In the genomic region with DNA sequence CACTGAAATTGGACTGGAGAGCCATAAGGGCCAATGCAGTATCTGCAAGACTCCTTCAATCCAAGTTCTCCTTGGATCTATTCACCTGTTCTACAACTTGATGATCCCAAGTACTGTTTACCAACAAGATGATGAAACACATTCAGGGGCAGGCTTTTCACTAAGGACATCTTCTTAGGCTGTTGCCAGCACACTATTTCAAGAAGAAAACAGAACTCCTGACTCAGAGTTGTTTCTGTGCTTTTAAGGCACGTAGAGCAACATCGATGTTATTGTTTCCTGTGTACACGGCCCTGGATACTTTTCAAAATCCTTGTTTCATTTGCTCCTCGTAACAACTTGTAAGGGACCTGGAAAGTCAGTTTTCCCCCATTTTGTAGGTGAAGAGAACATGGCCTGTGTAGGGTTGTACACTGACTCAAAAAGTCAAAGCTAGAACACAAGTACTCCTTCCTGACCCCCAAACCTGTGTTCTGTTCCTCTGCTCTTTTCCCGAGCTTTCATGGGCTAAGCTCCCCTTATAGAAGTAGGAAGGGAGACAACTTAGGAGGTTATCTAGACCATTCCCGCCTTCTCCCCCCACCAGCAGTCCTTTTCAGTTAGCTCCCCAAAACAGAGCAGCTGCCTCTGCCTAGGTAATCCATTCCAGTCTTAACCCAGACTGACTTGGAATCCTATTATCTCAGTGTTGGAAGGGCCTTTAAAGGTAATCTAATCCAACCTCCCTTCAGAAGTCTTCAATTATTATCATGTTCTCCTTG, we compare ENCODE assay signal across 8 cellular contexts. TPM values are rescaled to one million over a fixed set of nuclear protein-coding genes. Genes with fewer than 3 reads are reported as not detected.
DNase-seq lines count a peak whose midpoint lies in the region; ATAC-seq, FAIRE-seq and TF ChIP-seq lines count a peak whose summit lies in the region.

No MANE protein-coding gene starts in this region.

- no peak for FAIRE-seq in astrocyte (lab: Jason Lieb, UNC)

- CTCF ChIA-PET in activated naive CD4-positive, alpha-beta T cell treated with anti-CD3 and anti-CD28 coated beads for 36 hours (lab: Charles Lee), result interaction anchor here (0.9 to 2.5 kb wide), 4 partner anchors 8 to 23 kb away, joined by 3 to 17 read pairs (median 4); no protein-coding TSS in a partner anchor

- H4K20me1 ChIP-seq in astrocyte (ENCODE audit: insufficient read depth, low read length), result peaks cover 14% of the 10 kb centered on the region

- peaks cover 52% of the 10 kb centered on the region for H3K79me2 ChIP-seq in astrocyte (ENCODE audit: insufficient read depth, low read length)

- H3K4me1 ChIP-seq in astrocyte (ENCODE audit: insufficient read depth, low read length) (peaks cover 29% of the 10 kb centered on the region), upper lobe of left lung (peaks cover 78 to 82% (median 79%) of the 10 kb centered on the region in 4 donors)

- WGBS in upper lobe of left lung, 2 donors, result 29 to 34% methylated on average over 6 of the region's 6 CpGs

- H3K27me3 Mint-ChIP-seq in activated naive CD4-positive, alpha-beta T cell treated with anti-CD3 and anti-CD28 coated beads for 36 hours (ENCODE audit: low read depth), result no peaks in the 10 kb centered on the region
- no peaks in the 10 kb centered on the region for H3K27me3 Mint-ChIP-seq in astrocyte (ENCODE audit: low read depth, unreplicated experiment)
- H3K27me3 Mint-ChIP-seq in memory B cell, result no peaks in the 10 kb centered on the region

- TF ChIP-seq CTCF in astrocyte (IDR thresholded peaks at IDR 0.05; ENCODE audit: insufficient read depth, low read depth, low read length), result no peak
- no peak for TF ChIP-seq CTCF in upper lobe of left lung (IDR thresholded peaks at IDR 0.05)

- DNase-seq in activated naive CD4-positive, alpha-beta T cell treated with anti-CD3 and anti-CD28 coated beads for 36 hours, result peak; percentile 5
- no peak for DNase-seq in activated naive CD4-positive, alpha-beta T cell (lab: John Stamatoyannopoulos, UW)
- DNase-seq in astrocyte (ENCODE audit: low read depth) (no peak), memory B cell (ENCODE audit: low spot score in 2 of 2) (no peak), upper lobe of left lung (no peak), DMS 273 (lab: John Stamatoyannopoulos, UW; ENCODE audit: unreplicated experiment) (no peak)

- H3K36me3 ChIP-seq in astrocyte (ENCODE audit: insufficient read depth, low read length) (no peaks in the 10 kb centered on the region), upper lobe of left lung (peaks cover 0 to 2% (median 0%) of the 10 kb centered on the region in 4 donors)

- H3K27me3 ChIP-seq in astrocyte (ENCODE audit: insufficient read depth, low read length) (no peaks in the 10 kb centered on the region), upper lobe of left lung (no peaks in the 10 kb centered on the region)

- H3K9ac ChIP-seq in astrocyte (ENCODE audit: low read length), result peak overlapping the region; percentile 38

- intact Hi-C loops in activated naive CD4-positive, alpha-beta T cell treated with anti-CD3 and anti-CD28 coated beads for 36 hours (cut with micrococcal nuclease), result loop anchor here (2.0 to 10.0 kb wide), 2 partner anchors 353 to 1073 kb away; a partner anchor contains a TSS

- H3K27ac ChIP-seq in astrocyte (ENCODE audit: low read depth, low read length), result no peak overlapping the region
- peak overlapping the region; percentile 98 to 99 (median 99) for H3K27ac ChIP-seq in upper lobe of left lung

- H3K9me3 Mint-ChIP-seq in activated naive CD4-positive, alpha-beta T cell treated with anti-CD3 and anti-CD28 coated beads for 36 hours, result no peaks in the 10 kb centered on the region
- H3K9me3 Mint-ChIP-seq in astrocyte (ENCODE audit: unreplicated experiment) (no peaks in the 10 kb centered on the region), memory B cell (no peaks in the 10 kb centered on the region)

- no peak for TF ChIP-seq POLR2A in upper lobe of left lung (IDR thresholded peaks at IDR 0.05)

- H3K9me3 ChIP-seq in astrocyte (ENCODE audit: insufficient read depth, low read depth, low read length) (no peaks in the 10 kb centered on the region), upper lobe of left lung (no peaks in the 10 kb centered on the region)

- peaks cover 59% of the 10 kb centered on the region for H3K4me1 Mint-ChIP-seq in activated naive CD4-positive, alpha-beta T cell treated with anti-CD3 and anti-CD28 coated beads for 36 hours (ENCODE audit: low read depth)
- peaks cover 27% of the 10 kb centered on the region for H3K4me1 Mint-ChIP-seq in astrocyte (ENCODE audit: low read depth, unreplicated experiment)
- H3K4me1 Mint-ChIP-seq in memory B cell, result peaks cover 54% of the 10 kb centered on the region

- H3K4me3 Mint-ChIP-seq in activated naive CD4-positive, alpha-beta T cell treated with anti-CD3 and anti-CD28 coated beads for 36 hours, result peak overlapping the region; percentile 98
- peak overlapping the region; percentile 87 for H3K4me3 Mint-ChIP-seq in astrocyte (ENCODE audit: unreplicated experiment)
- peak overlapping the region; percentile 55 for H3K4me3 Mint-ChIP-seq in memory B cell

- H3K4me2 ChIP-seq in astrocyte (ENCODE audit: low read length), result peak overlapping the region; percentile 92

- H3K36me3 Mint-ChIP-seq in activated naive CD4-positive, alpha-beta T cell treated with anti-CD3 and anti-CD28 coated beads for 36 hours (ENCODE audit: low read depth), result peaks cover 22% of the 10 kb centered on the region
- H3K36me3 Mint-ChIP-seq in astrocyte (ENCODE audit: low read depth, unreplicated experiment), result peaks cover 6% of the 10 kb centered on the region
- peaks cover 1% of the 10 kb centered on the region for H3K36me3 Mint-ChIP-seq in memory B cell

- no peak for TF ChIP-seq EP300 in upper lobe of left lung (IDR thresholded peaks at IDR 0.05)

- H2AFZ ChIP-seq in astrocyte (ENCODE audit: low read depth, low read length), result no peak overlapping the region

- H3K27ac Mint-ChIP-seq in activated naive CD4-positive, alpha-beta T cell treated with anti-CD3 and anti-CD28 coated beads for 36 hours, result peak overlapping the region; percentile 99
- H3K27ac Mint-ChIP-seq in astrocyte (ENCODE audit: unreplicated experiment) (peak overlapping the region; percentile 58), memory B cell (peak overlapping the region; percentile 92)

- H3K4me3 ChIP-seq in astrocyte (ENCODE audit: insufficient read depth, low read depth, low read length), result peak overlapping the region; percentile 19
- peak overlapping the region in 2 of 4 donors; percentile 79 to 83 for H3K4me3 ChIP-seq in upper lobe of left lung

- no peak for ATAC-seq in memory B cell (ENCODE audit: low read depth)
- ATAC-seq in upper lobe of left lung (ENCODE audit: low FRiP score in 2 of 2), result no peak
- no peak for ATAC-seq in HG03571 (IDR thresholded peaks at IDR 0.05; ENCODE audit: unreplicated experiment)
- no peak for ATAC-seq in GM19467 (IDR thresholded peaks at IDR 0.05; ENCODE audit: unreplicated experiment)

RNA-seq across cellular contexts. Expression of a gene that starts 5.2 kb away (rescaled TPM):
- 10 to 100 TPM; 70.0 to 75.2 TPM for total RNA-seq in activated naive CD4-positive, alpha-beta T cell treated with anti-CD3 and anti-CD28 coated beads for 36 hours
- total RNA-seq in astrocyte, result 116 and 120 TPM in 2 replicates
- total RNA-seq in upper lobe of left lung, result 100 to 1,000 TPM; 148 to 392 (median 277) TPM

RNA-seq across cellular contexts. Expression of a gene that starts 53.2 kb away (rescaled TPM):
- total RNA-seq in activated naive CD4-positive, alpha-beta T cell treated with anti-CD3 and anti-CD28 coated beads for 36 hours, result 10 to 100 TPM; 21.5 to 23.6 TPM
- 14.5 and 15.0 TPM in 2 replicates for total RNA-seq in astrocyte
- total RNA-seq in upper lobe of left lung, result 10 to 100 TPM; 19.6 to 41.2 (median 26.1) TPM
